ENCODE assay signal across 17 cellular contexts in genomic region chr12:125091401-125091800, GRCh38. TPM values are rescaled to one million over a fixed set of nuclear protein-coding genes. Genes with fewer than 3 reads are reported as not detected.
DNase-seq lines count a peak whose midpoint lies in the region; ATAC-seq and TF ChIP-seq lines count a peak whose summit lies in the region.
"Had no signal": no experiment of that assay in that cellular context is flagged by ENCODE, and none has a peak within 500 bp of the region (broad histone marks: within the 10 kb centered on the region; RNA-seq: fewer than 3 reads in every experiment).

No MANE protein-coding gene starts in this region.

- no peak for DNase-seq in RWPE1 (ENCODE audit: low spot score)
- peak; percentile 31 for DNase-seq in glutamatergic neuron
- no peak for DNase-seq in activated naive CD4-positive, alpha-beta T cell treated with anti-CD3 and anti-CD28 coated beads, Interleukin-2, amount 10 ng/mL, durations not matched to agents 7 days and 5 days
- no peak for DNase-seq in cerebellum (ENCODE audit: low spot score)
- DNase-seq in activated CD4-positive, alpha-beta T cell treated with anti-CD3 and anti-CD28 coated beads for 36 hours: no peak
- DNase-seq: Caco-2; CD4-positive, CD25-positive, alpha-beta regulatory T cell; CD8-positive, alpha-beta T cell; DMS153; DND-41; GM23248; H7; HCEC 1CT had no signal

- no peak overlapping the region for H3K27ac Mint-ChIP-seq in glutamatergic neuron (ENCODE audit: unreplicated experiment)
- H3K27ac Mint-ChIP-seq in activated naive CD4-positive, alpha-beta T cell treated with anti-CD3 and anti-CD28 coated beads, Interleukin-2, amount 10 ng/mL, durations not matched to agents 7 days and 5 days: no peak overlapping the region
- no peak overlapping the region for H3K27ac Mint-ChIP-seq in activated CD4-positive, alpha-beta T cell treated with anti-CD3 and anti-CD28 coated beads for 36 hours
- H3K27ac Mint-ChIP-seq: B cell; CD4-positive, CD25-positive, alpha-beta regulatory T cell; CD8-positive, alpha-beta T cell had no signal

- H3K4me3 Mint-ChIP-seq in glutamatergic neuron (ENCODE audit: unreplicated experiment): no peak overlapping the region
- H3K4me3 Mint-ChIP-seq in activated naive CD4-positive, alpha-beta T cell treated with anti-CD3 and anti-CD28 coated beads, Interleukin-2, amount 10 ng/mL, durations not matched to agents 7 days and 5 days: no peak overlapping the region
- no peak overlapping the region for H3K4me3 Mint-ChIP-seq in activated CD4-positive, alpha-beta T cell treated with anti-CD3 and anti-CD28 coated beads for 36 hours
- H3K4me3 Mint-ChIP-seq: B cell; CD4-positive, CD25-positive, alpha-beta regulatory T cell; CD8-positive, alpha-beta T cell had no signal

- H3K27ac ChIP-seq in RWPE1 (peak overlapping the region; percentile 74), cingulate gyrus (ENCODE audit: low read depth, low read length) (peak overlapping the region; percentile 47)
- H3K27ac ChIP-seq: BLaER1, C4-2B, GM23248 had no signal

- peaks cover 25% of the 10 kb centered on the region for H3K4me1 Mint-ChIP-seq in glutamatergic neuron (ENCODE audit: low read depth, unreplicated experiment)
- H3K4me1 Mint-ChIP-seq in activated naive CD4-positive, alpha-beta T cell treated with anti-CD3 and anti-CD28 coated beads, Interleukin-2, amount 10 ng/mL, durations not matched to agents 7 days and 5 days: no peaks in the 10 kb centered on the region
- no peaks in the 10 kb centered on the region for H3K4me1 Mint-ChIP-seq in activated CD4-positive, alpha-beta T cell treated with anti-CD3 and anti-CD28 coated beads for 36 hours
- H3K4me1 Mint-ChIP-seq: B cell; CD4-positive, CD25-positive, alpha-beta regulatory T cell had no signal

- POLR2A ChIA-PET in RWPE1 (lab: Yijun Ruan, JAX; ENCODE audit: low non-redundant PET): no interaction called here
- POLR2A ChIA-PET in activated CD4-positive, alpha-beta T cell treated with anti-CD3 and anti-CD28 coated beads for 36 hours (lab: Charles Lee): no interaction called here

- TF ChIP-seq CTCF in RWPE1 (conservative IDR thresholded peaks at IDR 0.05; ENCODE audit: low read depth) (no peak), glutamatergic neuron (IDR thresholded peaks at IDR 0.05; ENCODE audit: partially characterized antibody, unreplicated experiment) (no peak)

- H3K27me3 Mint-ChIP-seq in glutamatergic neuron (ENCODE audit: unreplicated experiment): peaks cover 11% of the 10 kb centered on the region
- H3K27me3 Mint-ChIP-seq in activated naive CD4-positive, alpha-beta T cell treated with anti-CD3 and anti-CD28 coated beads, Interleukin-2, amount 10 ng/mL, durations not matched to agents 7 days and 5 days: no peaks in the 10 kb centered on the region
- no peaks in the 10 kb centered on the region for H3K27me3 Mint-ChIP-seq in activated CD4-positive, alpha-beta T cell treated with anti-CD3 and anti-CD28 coated beads for 36 hours
- H3K27me3 Mint-ChIP-seq: B cell; CD4-positive, CD25-positive, alpha-beta regulatory T cell had no signal

- CTCF ChIA-PET in RWPE1 (lab: Yijun Ruan, JAX): interaction anchor here (0.6 kb wide), 1 partner anchor 593 kb away, joined by 5 read pairs; no protein-coding TSS in a partner anchor
- CTCF ChIA-PET in activated naive CD4-positive, alpha-beta T cell treated with anti-CD3 and anti-CD28 coated beads, Interleukin-2, amount 10 ng/mL, durations not matched to agents 7 days and 5 days (lab: Charles Lee): no interaction called here
- CTCF ChIA-PET in activated CD4-positive, alpha-beta T cell treated with anti-CD3 and anti-CD28 coated beads for 36 hours (lab: Charles Lee): no interaction called here

- intact Hi-C loops in activated CD4-positive, alpha-beta T cell treated with anti-CD3 and anti-CD28 coated beads for 36 hours (cut with DNase I, micrococcal nuclease): no loop called here

- ATAC-seq in activated CD4-positive, alpha-beta T cell treated with anti-CD3 and anti-CD28 coated beads for 36 hours: no peak
- ATAC-seq: CD8-positive, alpha-beta T cell had no signal

- peaks cover 8% of the 10 kb centered on the region for H3K9me3 Mint-ChIP-seq in glutamatergic neuron (ENCODE audit: unreplicated experiment)
- no peaks in the 10 kb centered on the region for H3K9me3 Mint-ChIP-seq in activated naive CD4-positive, alpha-beta T cell treated with anti-CD3 and anti-CD28 coated beads, Interleukin-2, amount 10 ng/mL, durations not matched to agents 7 days and 5 days
- H3K9me3 Mint-ChIP-seq in activated CD4-positive, alpha-beta T cell treated with anti-CD3 and anti-CD28 coated beads for 36 hours (ENCODE audit: low read depth): no peaks in the 10 kb centered on the region
- H3K9me3 Mint-ChIP-seq: CD4-positive, CD25-positive, alpha-beta regulatory T cell; CD8-positive, alpha-beta T cell had no signal

- H3K36me3 Mint-ChIP-seq in glutamatergic neuron (ENCODE audit: unreplicated experiment): peaks cover 4% of the 10 kb centered on the region
- peaks cover 6% of the 10 kb centered on the region for H3K36me3 Mint-ChIP-seq in activated naive CD4-positive, alpha-beta T cell treated with anti-CD3 and anti-CD28 coated beads, Interleukin-2, amount 10 ng/mL, durations not matched to agents 7 days and 5 days
- peaks cover 5% of the 10 kb centered on the region for H3K36me3 Mint-ChIP-seq in activated CD4-positive, alpha-beta T cell treated with anti-CD3 and anti-CD28 coated beads for 36 hours (ENCODE audit: low read depth)

RNA-seq across cellular contexts. Expression of gene AACS, which starts 26.2 kb away (rescaled TPM):
- total RNA-seq in glutamatergic neuron (ENCODE audit: unreplicated experiment): 59.3 TPM
- 23.0 TPM for total RNA-seq in cerebellum
- 10 to 100 TPM; 13.9 to 16.6 TPM for total RNA-seq in activated CD4-positive, alpha-beta T cell treated with anti-CD3 and anti-CD28 coated beads for 36 hours
